13 cellular contexts compared by ENCODE assay signal in genomic region chr16:66369055-66369592, GRCh38. TPM values are rescaled to one million over a fixed set of nuclear protein-coding genes. Genes with fewer than 3 reads are reported as not detected.
A peak's percentile ranks its signal among the peaks of the same experiment; 100 is the strongest.
DNase-seq lines count a peak whose midpoint lies in the region; ATAC-seq and TF ChIP-seq lines count a peak whose summit lies in the region.
"Had no signal": no experiment of that assay in that cellular context is flagged by ENCODE, and none has a peak within 500 bp of the region (broad histone marks: within the 10 kb centered on the region; RNA-seq: fewer than 3 reads in every experiment).

No MANE protein-coding gene starts in this region.

- H3K27me3 ChIP-seq in aorta (ENCODE audit: control insufficient read depth in 1 of 2, insufficient read depth in 2 of 2, low read length in 1 of 2) = no peaks in the 10 kb centered on the region

- no peak overlapping the region for H3K4me3 Mint-ChIP-seq in activated naive CD8-positive, alpha-beta T cell treated with anti-CD3 and anti-CD28 coated beads, Interleukin-2, amount 10 ng/mL, durations not matched to agents 7 days and 5 days
- no peak overlapping the region for H3K4me3 Mint-ChIP-seq in activated naive CD8-positive, alpha-beta T cell treated with anti-CD3 and anti-CD28 coated beads, Interleukin-2, amount 50 U/mL, for 24 hours

- H3K27ac Mint-ChIP-seq in activated naive CD8-positive, alpha-beta T cell treated with anti-CD3 and anti-CD28 coated beads, Interleukin-2, amount 10 ng/mL, durations not matched to agents 7 days and 5 days = peak overlapping the region; percentile 49
- H3K27ac Mint-ChIP-seq in activated naive CD8-positive, alpha-beta T cell treated with anti-CD3 and anti-CD28 coated beads, Interleukin-2, amount 50 U/mL, for 24 hours = no peak overlapping the region

- POLR2A ChIA-PET in activated naive CD8-positive, alpha-beta T cell treated with anti-CD3 and anti-CD28 coated beads, Interleukin-2, amount 10 ng/mL, durations not matched to agents 7 days and 5 days (lab: Charles Lee) = no interaction called here

- no peak for TF ChIP-seq POLR2A in GM18505 (IDR thresholded peaks at IDR 0.05; ENCODE audit: borderline replicate concordance, extremely low read depth, insufficient read depth, insufficient read length)

- H3K4me1 Mint-ChIP-seq in activated naive CD8-positive, alpha-beta T cell treated with anti-CD3 and anti-CD28 coated beads, Interleukin-2, amount 10 ng/mL, durations not matched to agents 7 days and 5 days = peaks cover 9% of the 10 kb centered on the region
- no peaks in the 10 kb centered on the region for H3K4me1 Mint-ChIP-seq in activated naive CD8-positive, alpha-beta T cell treated with anti-CD3 and anti-CD28 coated beads, Interleukin-2, amount 50 U/mL, for 24 hours

- no peaks in the 10 kb centered on the region for H3K4me1 ChIP-seq in aorta (ENCODE audit: control insufficient read depth in 1 of 2, insufficient read depth in 2 of 2, low read length in 2 of 2)

- H3K9me3 ChIP-seq in aorta (ENCODE audit: control insufficient read depth, low read length) = no peaks in the 10 kb centered on the region
- H3K9me3 ChIP-seq: A549 had no signal

- DNase-seq in activated naive CD8-positive, alpha-beta T cell treated with anti-CD3 and anti-CD28 coated beads, Interleukin-2, amount 10 ng/mL, durations not matched to agents 7 days and 5 days = no peak
- no peak for DNase-seq in activated naive CD8-positive, alpha-beta T cell treated with anti-CD3 and anti-CD28 coated beads, Interleukin-2, amount 50 U/mL, for 24 hours
- DNase-seq in SKM-1 treated with dmso at 0.1 percent for 144 hours (lab: John Stamatoyannopoulos, UW; ENCODE audit: unreplicated experiment) = peak; percentile 84
- DNase-seq in left lobe of liver (ENCODE audit: low spot score) = no peak
- DNase-seq in aorta = peak; percentile 64 to 70
- DNase-seq: DMS79, KG1, NCI-H524, occipital lobe had no signal

- ATAC-seq in activated naive CD8-positive, alpha-beta T cell treated with anti-CD3 and anti-CD28 coated beads, Interleukin-2, amount 10 ng/mL, durations not matched to agents 7 days and 5 days (ENCODE audit: low read depth) = peak; percentile 53
- no peak for ATAC-seq in activated naive CD8-positive, alpha-beta T cell treated with anti-CD3 and anti-CD28 coated beads, Interleukin-2, amount 50 U/mL, for 24 hours
- ATAC-seq in left lobe of liver = peak; percentile 33
- no peak for ATAC-seq in aorta (ENCODE audit: low FRiP score)
- no peak for ATAC-seq in GM18517 (IDR thresholded peaks at IDR 0.05; ENCODE audit: unreplicated experiment)
- no peak for ATAC-seq in GM18505 (IDR thresholded peaks at IDR 0.05; ENCODE audit: unreplicated experiment)
- ATAC-seq in HG02763 (IDR thresholded peaks at IDR 0.05; ENCODE audit: unreplicated experiment) = no peak
- ATAC-seq: A549 had no signal

- H3K36me3 ChIP-seq in aorta (ENCODE audit: control insufficient read depth in 1 of 2, insufficient read depth in 2 of 2, low read length in 1 of 2) = no peaks in the 10 kb centered on the region

- H3K27ac ChIP-seq in aorta (ENCODE audit: low read depth in 1 of 2, low read length in 2 of 2) = no peak overlapping the region
- H3K27ac ChIP-seq: A549 had no signal

- H3K36me3 Mint-ChIP-seq in activated naive CD8-positive, alpha-beta T cell treated with anti-CD3 and anti-CD28 coated beads, Interleukin-2, amount 10 ng/mL, durations not matched to agents 7 days and 5 days = no peaks in the 10 kb centered on the region
- H3K36me3 Mint-ChIP-seq in activated naive CD8-positive, alpha-beta T cell treated with anti-CD3 and anti-CD28 coated beads, Interleukin-2, amount 50 U/mL, for 24 hours (ENCODE audit: low read depth) = no peaks in the 10 kb centered on the region

- 87 to 91% methylated on average over 5 of the region's 5 CpGs for WGBS in aorta, 2 donors

- H3K27me3 Mint-ChIP-seq in activated naive CD8-positive, alpha-beta T cell treated with anti-CD3 and anti-CD28 coated beads, Interleukin-2, amount 10 ng/mL, durations not matched to agents 7 days and 5 days = peaks cover 13% of the 10 kb centered on the region
- peaks cover 16% of the 10 kb centered on the region for H3K27me3 Mint-ChIP-seq in activated naive CD8-positive, alpha-beta T cell treated with anti-CD3 and anti-CD28 coated beads, Interleukin-2, amount 50 U/mL, for 24 hours

- intact Hi-C loops in aorta (cut with DNase I) = no loop called here

- H3K4me3 ChIP-seq in aorta (ENCODE audit: low read length in 2 of 2) = no peak overlapping the region
- H3K4me3 ChIP-seq: A549 had no signal

- H3K9me3 Mint-ChIP-seq in activated naive CD8-positive, alpha-beta T cell treated with anti-CD3 and anti-CD28 coated beads, Interleukin-2, amount 10 ng/mL, durations not matched to agents 7 days and 5 days = no peaks in the 10 kb centered on the region
- no peaks in the 10 kb centered on the region for H3K9me3 Mint-ChIP-seq in activated naive CD8-positive, alpha-beta T cell treated with anti-CD3 and anti-CD28 coated beads, Interleukin-2, amount 50 U/mL, for 24 hours

RNA-seq across cellular contexts. Expression of gene CDH5, which starts 2.6 kb away (rescaled TPM):
- not detected for total RNA-seq in activated naive CD8-positive, alpha-beta T cell treated with anti-CD3 and anti-CD28 coated beads, Interleukin-2, amount 10 ng/mL, durations not matched to agents 7 days and 5 days
- total RNA-seq in left lobe of liver (13.5 TPM), aorta (10 to 100 TPM; 38.2 to 97.5 TPM)
- polyA plus RNA-seq in aorta = 1 to 10 TPM; 1.5 to 3.6 TPM

RNA-seq across cellular contexts. Expression of gene BEAN1, which starts 58.0 kb away (rescaled TPM):
- total RNA-seq in activated naive CD8-positive, alpha-beta T cell treated with anti-CD3 and anti-CD28 coated beads, Interleukin-2, amount 10 ng/mL, durations not matched to agents 7 days and 5 days = not detected
- total RNA-seq in left lobe of liver = 0.38 TPM
- total RNA-seq in aorta = 1 to 10 TPM in 1 of 2 donors, under 1 TPM in 1; 0.16 to 1.8 TPM
- under 1 TPM; 0.13 to 0.77 TPM for polyA plus RNA-seq in aorta

Comparison
In these comparisons a context has a peak if more than half of its experiments do, and no peak if none do; other contexts are left out.
1. ATAC-seq: peak in activated naive CD8-positive, alpha-beta T cell treated with anti-CD3 and anti-CD28 coated beads, Interleukin-2, amount 10 ng/mL, durations not matched to agents 7 days and 5 days (single experiment) and left lobe of liver (single experiment); none in activated naive CD8-positive, alpha-beta T cell treated with anti-CD3 and anti-CD28 coated beads, Interleukin-2, amount 50 U/mL, for 24 hours (single experiment), aorta (single experiment), GM18517 (single experiment), GM18505 (single experiment) and HG02763 (single experiment).
2. DNase-seq: peak in SKM-1 treated with dmso at 0.1 percent for 144 hours (single experiment) and aorta (2 of 2); none in activated naive CD8-positive, alpha-beta T cell treated with anti-CD3 and anti-CD28 coated beads, Interleukin-2, amount 10 ng/mL, durations not matched to agents 7 days and 5 days (single experiment), activated naive CD8-positive, alpha-beta T cell treated with anti-CD3 and anti-CD28 coated beads, Interleukin-2, amount 50 U/mL, for 24 hours (single experiment) and left lobe of liver (single experiment).
3. RNA of gene CDH5, which starts 2.6 kb away (total RNA-seq): 38.2 to 97.5 TPM in aorta and 13.5 TPM in left lobe of liver (single experiment); not detected in activated naive CD8-positive, alpha-beta T cell treated with anti-CD3 and anti-CD28 coated beads, Interleukin-2, amount 10 ng/mL, durations not matched to agents 7 days and 5 days; every median in the first group is over 10 times any median in the second.